ENCODE assay signal across 26 cellular contexts in the genomic region with DNA sequence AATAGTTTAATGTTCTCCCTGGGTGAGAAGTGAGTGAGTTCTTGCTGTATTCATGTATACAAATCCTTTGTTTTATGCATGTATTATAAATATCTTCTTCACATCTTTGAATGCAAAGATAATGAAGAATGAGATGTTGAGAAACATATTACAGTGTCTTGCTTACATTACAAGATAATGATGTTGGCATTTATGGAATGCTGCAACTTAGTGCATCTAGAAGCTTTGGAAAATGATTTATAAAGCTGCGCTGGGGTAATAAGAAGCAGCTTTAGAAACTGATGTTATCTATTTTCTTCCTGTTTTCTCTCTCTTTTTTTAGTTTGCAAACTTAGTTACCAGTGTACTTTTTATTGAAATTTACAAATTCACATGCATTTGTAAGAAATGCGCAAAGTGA.
"Had no signal": no experiment of that assay in that cellular context is flagged by ENCODE, and none has a peak within 500 bp of the region (broad histone marks: within the 10 kb centered on the region; RNA-seq: fewer than 3 reads in every experiment).

No MANE protein-coding gene starts in this region.

- H3K4me3 ChIP-seq: heart right ventricle, left ventricle myocardium inferior, lower lobe of right lung, prostate gland, right atrium auricular region, stomach, thyroid gland, vagina had no signal

- H3K4me1 ChIP-seq: heart right ventricle, left ventricle myocardium inferior, lower lobe of right lung, prostate gland, right atrium auricular region, stomach, thyroid gland, vagina had no signal

- ATAC-seq: esophagus mucosa; heart right ventricle; left colon; lower lobe of right lung; naive thymus-derived CD8-positive, alpha-beta T cell; sciatic nerve; stimulated activated effector memory CD8-positive, alpha-beta T cell treated with anti-CD3 and anti-CD28 coated beads, Interleukin-12 subunit alpha, Interleukin-12 subunit beta, amount 100 ng/mL, for 72 hours had no signal

- DNase-seq: effector CD8-positive, alpha-beta T cell; endodermal cell; foreskin melanocyte; glutamatergic neuron; heart right ventricle; hippocampal formation; islet precursor cell; kidney glomerular epithelial cell; left colon; left ventricle myocardium inferior; lower lobe of right lung; naive thymus-derived CD8-positive, alpha-beta T cell; nephron progenitor cell; nucleus accumbens; stimulated activated CD4-positive, alpha-beta T cell treated with anti-CD3 and anti-CD28 coated beads, Interleukin-2, amount 100 ng/mL, for 24 hours; stimulated activated CD4-positive, alpha-beta T cell treated with anti-CD3 and anti-CD28 coated beads, Interleukin-4, amount 100 ng/mL, for 24 hours; stimulated activated naive CD4-positive, alpha-beta T cell treated with Interleukin-2 at 50 U/mL for 16 hours; stomach; thyroid gland had no signal

- H3K36me3 ChIP-seq: heart right ventricle, left ventricle myocardium inferior, lower lobe of right lung, prostate gland, right atrium auricular region, stomach, thyroid gland, vagina had no signal

- H3K9me3 ChIP-seq: lower lobe of right lung, prostate gland, right atrium auricular region, thyroid gland, vagina had no signal

- H3K27me3 ChIP-seq: heart right ventricle, right atrium auricular region, stomach, thyroid gland, vagina had no signal

- H3K27ac ChIP-seq: epithelial cell of prostate, heart right ventricle, left ventricle myocardium inferior, lower lobe of right lung, prostate gland, right atrium auricular region, stomach, thyroid gland, vagina had no signal
